In the genomic region with DNA sequence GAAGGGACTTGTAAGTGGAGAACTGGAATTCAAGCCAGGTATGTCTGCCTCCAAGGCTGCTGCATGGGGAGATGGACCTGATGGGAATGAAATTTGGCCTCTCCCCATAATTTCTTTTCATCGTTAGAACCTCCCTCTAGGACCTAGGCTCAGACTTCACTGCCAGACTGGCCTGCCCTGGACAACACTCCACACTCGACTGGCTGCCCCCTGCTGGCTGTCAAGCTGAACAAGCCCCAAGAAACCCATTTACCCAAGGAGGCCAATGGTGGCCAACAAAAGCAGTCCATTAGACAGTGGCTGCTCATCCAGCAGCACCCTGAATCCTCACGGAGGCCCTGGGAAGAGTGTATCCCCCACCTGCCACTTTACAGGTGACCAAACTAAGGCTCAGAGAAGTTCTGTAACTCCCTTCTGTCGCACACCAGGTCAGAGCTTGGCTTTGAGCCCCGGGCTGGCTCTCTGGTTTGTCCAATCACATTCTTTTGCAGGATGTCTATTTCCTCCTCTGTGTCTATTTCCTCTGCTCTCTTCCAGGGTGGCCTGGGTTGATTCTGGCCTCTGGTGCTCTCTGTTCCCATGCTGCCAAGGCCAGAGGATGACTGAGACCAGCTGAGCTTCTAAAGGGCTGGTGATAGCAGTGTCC, we compare ENCODE assay signal across 9 cellular contexts. TPM values are rescaled to one million over a fixed set of nuclear protein-coding genes. Genes with fewer than 3 reads are reported as not detected.
DNase-seq lines count a peak whose midpoint lies in the region; TF ChIP-seq lines count a peak whose summit lies in the region.
"Had no signal": no experiment of that assay in that cellular context is flagged by ENCODE, and none has a peak within 500 bp of the region (broad histone marks: within the 10 kb centered on the region; RNA-seq: fewer than 3 reads in every experiment).

No MANE protein-coding gene starts in this region.

- peak; percentile 81 for TF ChIP-seq CTCF in GM12864 (IDR thresholded peaks at IDR 0.05; ENCODE audit: low read depth, low read length, missing control alignments)
- peak; percentile 64 for TF ChIP-seq CTCF in glutamatergic neuron (IDR thresholded peaks at IDR 0.05; ENCODE audit: partially characterized antibody, unreplicated experiment)
- TF ChIP-seq CTCF in suprapubic skin (IDR thresholded peaks at IDR 0.05), result peak in 1 of 2 donors; percentile 14

- no peaks in the 10 kb centered on the region for H3K36me3 ChIP-seq in suprapubic skin
- H3K36me3 ChIP-seq: SJSA1 had no signal

- H3K36me3 Mint-ChIP-seq in activated T-cell treated with anti-CD3 and anti-CD28 coated beads, Interleukin-2, amount 50 U/mL, for 24 hours (ENCODE audit: low read depth), result no peaks in the 10 kb centered on the region
- H3K36me3 Mint-ChIP-seq in glutamatergic neuron (ENCODE audit: unreplicated experiment), result no peaks in the 10 kb centered on the region

- H3K4me3 ChIP-seq in GM12864 (ENCODE audit: low read depth, low read length) (no peak overlapping the region), suprapubic skin (no peak overlapping the region)
- H3K4me3 ChIP-seq: SJSA1 had no signal

- H3K4me3 Mint-ChIP-seq in activated T-cell treated with anti-CD3 and anti-CD28 coated beads, Interleukin-2, amount 50 U/mL, for 24 hours, result no peak overlapping the region
- H3K4me3 Mint-ChIP-seq in glutamatergic neuron (ENCODE audit: unreplicated experiment), result no peak overlapping the region

- no peak for TF ChIP-seq POLR2A in suprapubic skin (IDR thresholded peaks at IDR 0.05)

- H3K9me3 Mint-ChIP-seq in activated T-cell treated with anti-CD3 and anti-CD28 coated beads, Interleukin-2, amount 50 U/mL, for 24 hours, result no peaks in the 10 kb centered on the region
- H3K9me3 Mint-ChIP-seq in glutamatergic neuron (ENCODE audit: unreplicated experiment), result peaks cover 3% of the 10 kb centered on the region

- no peak overlapping the region for H3K27ac ChIP-seq in suprapubic skin
- H3K27ac ChIP-seq: SJSA1 had no signal

- no peak for TF ChIP-seq EP300 in suprapubic skin (IDR thresholded peaks at IDR 0.05)

- no peak overlapping the region for H3K27ac Mint-ChIP-seq in activated T-cell treated with anti-CD3 and anti-CD28 coated beads, Interleukin-2, amount 50 U/mL, for 24 hours
- H3K27ac Mint-ChIP-seq in glutamatergic neuron (ENCODE audit: unreplicated experiment), result no peak overlapping the region

- H3K27me3 ChIP-seq in suprapubic skin, result no peaks in the 10 kb centered on the region
- H3K27me3 ChIP-seq: SJSA1 had no signal

- H3K4me1 ChIP-seq in suprapubic skin, result no peaks in the 10 kb centered on the region
- H3K4me1 ChIP-seq: SJSA1 had no signal

- DNase-seq in GM12864 (ENCODE audit: low read depth) (no peak), NCI-H82 treated with DMSO at 0.1 percent for 48 hours (lab: John Stamatoyannopoulos, UW; ENCODE audit: unreplicated experiment) (peak; percentile 42), glutamatergic neuron (peak; percentile 64), DMS79 (lab: John Stamatoyannopoulos, UW) (no peak), suprapubic skin (ENCODE audit: low spot score in 2 of 2) (no peak), HK-2 (ENCODE audit: unreplicated experiment) (no peak)
- peak; percentile 62 for DNase-seq in activated T-cell treated with anti-CD3 and anti-CD28 coated beads, Interleukin-2, amount 50 U/mL, for 24 hours
- DNase-seq in stimulated activated CD4-positive, alpha-beta T cell treated with anti-CD3 and anti-CD28 coated beads, Interleukin-1b, Interleukin-23, amount 100 ng/mL, for 24 hours (ENCODE audit: low read depth in 4 of 4, low spot score in 1 of 4), result peak in 3 of 4 experiments; percentile 22 to 42 (median 26)

- WGBS in suprapubic skin, result 72% methylated on average over 5 of the region's 5 CpGs

- H3K4me1 Mint-ChIP-seq in activated T-cell treated with anti-CD3 and anti-CD28 coated beads, Interleukin-2, amount 50 U/mL, for 24 hours (ENCODE audit: low read depth), result no peaks in the 10 kb centered on the region
- H3K4me1 Mint-ChIP-seq in glutamatergic neuron (ENCODE audit: low read depth, unreplicated experiment), result no peaks in the 10 kb centered on the region

- H3K9me3 ChIP-seq in suprapubic skin, result no peaks in the 10 kb centered on the region

- H3K27me3 Mint-ChIP-seq in activated T-cell treated with anti-CD3 and anti-CD28 coated beads, Interleukin-2, amount 50 U/mL, for 24 hours, result peaks cover 6% of the 10 kb centered on the region
- peaks cover 6% of the 10 kb centered on the region for H3K27me3 Mint-ChIP-seq in glutamatergic neuron (ENCODE audit: unreplicated experiment)

RNA-seq across cellular contexts. Expression of a gene that starts 3.8 kb away (rescaled TPM):
- total RNA-seq in glutamatergic neuron (ENCODE audit: unreplicated experiment), result not detected
- under 1 TPM in 1 of 4 donors, not detected in 3; 0.51 TPM for total RNA-seq in suprapubic skin
- total RNA-seq: SJSA1 had no signal

RNA-seq across cellular contexts. Expression of a gene that starts 11.6 kb away (rescaled TPM):
- total RNA-seq in glutamatergic neuron (ENCODE audit: unreplicated experiment) (not detected), suprapubic skin (10 to 100 TPM; 11.6 to 23.8 (median 15.0) TPM)

Comparison
In these comparisons a context has a peak if more than half of its experiments do, and no peak if none do; other contexts are left out.
1. DNase-seq: peak in NCI-H82 treated with DMSO at 0.1 percent for 48 hours (single experiment), activated T-cell treated with anti-CD3 and anti-CD28 coated beads, Interleukin-2, amount 50 U/mL, for 24 hours (single experiment), glutamatergic neuron (single experiment) and stimulated activated CD4-positive, alpha-beta T cell treated with anti-CD3 and anti-CD28 coated beads, Interleukin-1b, Interleukin-23, amount 100 ng/mL, for 24 hours (3 of 4); none in GM12864 (single experiment), DMS79 (single experiment), suprapubic skin (0 of 2) and HK-2 (single experiment).
2. RNA of a gene that starts 11.6 kb away (total RNA-seq): 11.6 to 23.8 TPM in suprapubic skin; not detected in glutamatergic neuron (single experiment); every median in the first group is over 10 times any median in the second.